ENCODE assay signal across 19 cellular contexts in genomic region chr14:80978403-80978802, GRCh38. TPM values are rescaled to one million over a fixed set of nuclear protein-coding genes. Genes with fewer than 3 reads are reported as not detected.
DNase-seq lines count a peak whose midpoint lies in the region; ATAC-seq and TF ChIP-seq lines count a peak whose summit lies in the region.
"Had no signal": no experiment of that assay in that cellular context is flagged by ENCODE, and none has a peak within 500 bp of the region (broad histone marks: within the 10 kb centered on the region; RNA-seq: fewer than 3 reads in every experiment).

No MANE protein-coding gene starts in this region.

- H3K79me2 ChIP-seq in SK-N-SH (ENCODE audit: insufficient read depth), result no peaks in the 10 kb centered on the region

- no peaks in the 10 kb centered on the region for H3K36me3 ChIP-seq in SK-N-SH (replicated peaks in 1 of 2; ENCODE audit: control insufficient read depth in 1 of 2, insufficient read depth in 2 of 2, low read length in 1 of 2)
- H3K36me3 ChIP-seq in CD4-positive, CD25-positive, alpha-beta regulatory T cell (ENCODE audit: control insufficient read depth, insufficient read depth, low read length), result no peaks in the 10 kb centered on the region
- H3K36me3 ChIP-seq in Caco-2 (ENCODE audit: control insufficient read depth, insufficient read depth, low read length), result no peaks in the 10 kb centered on the region
- H3K36me3 ChIP-seq: SJSA1 had no signal

- no TSS peak for BruUV-seq in Caco-2 (replicated peaks; lab: Mats Ljungman, UMichigan)

- H3K9ac ChIP-seq in SK-N-SH, result no peak overlapping the region

- H3F3A ChIP-seq in SK-N-SH (replicated peaks; ENCODE audit: insufficient read depth), result no peaks in the 10 kb centered on the region

- POLR2A ChIA-PET in SK-N-SH (lab: Yijun Ruan, JAX), result no interaction called here
- POLR2A ChIA-PET in Caco-2 (lab: Charles Lee), result no interaction called here

- peaks cover 23 to 49% (median 31%) of the 10 kb centered on the region in 4 donors for H3K4me1 Mint-ChIP-seq in CD4-positive, CD25-positive, alpha-beta regulatory T cell
- H3K4me1 Mint-ChIP-seq in activated T-helper 17 cell treated with anti-CD3 and anti-CD28 coated beads, Interleukin-2, amount 50 U/mL, for 72 hours, result peaks cover 6% of the 10 kb centered on the region
- H3K4me1 Mint-ChIP-seq in Caco-2 (ENCODE audit: low read depth, unreplicated experiment), result peaks cover 10% of the 10 kb centered on the region

- no peak overlapping the region for H2AFZ ChIP-seq in SK-N-SH (ENCODE audit: low read depth)

- H3K4me3 Mint-ChIP-seq in CD4-positive, CD25-positive, alpha-beta regulatory T cell, result peak overlapping the region in 3 of 4 donors; percentile 7 to 44 (median 27)
- no peak overlapping the region for H3K4me3 Mint-ChIP-seq in activated T-helper 17 cell treated with anti-CD3 and anti-CD28 coated beads, Interleukin-2, amount 50 U/mL, for 72 hours
- H3K4me3 Mint-ChIP-seq in Caco-2 (ENCODE audit: unreplicated experiment), result no peak overlapping the region
- H3K4me3 Mint-ChIP-seq: CD4-positive, alpha-beta memory T cell had no signal

- no peak for ATAC-seq in SK-N-SH treated with all-trans-retinoic acid at 6 μM for 48 hours
- peak; percentile 86 to 87 for ATAC-seq in CD4-positive, CD25-positive, alpha-beta regulatory T cell (ENCODE audit: low read depth in 2 of 2)
- ATAC-seq in activated T-helper 17 cell treated with anti-CD3 and anti-CD28 coated beads, Interleukin-2, amount 50 U/mL, for 72 hours (replicated peaks), result peak; percentile 63
- ATAC-seq: left lobe of liver, PC-3 had no signal

- 13% methylated on average over 1 of the region's 2 CpGs for WGBS in SK-N-SH (ENCODE audit: low lambda C conversion rate)

- H3K4me2 ChIP-seq in SK-N-SH, result no peak overlapping the region

- H3K9me3 ChIP-seq in SK-N-SH (no peaks in the 10 kb centered on the region), Caco-2 (no peaks in the 10 kb centered on the region)
- H3K9me3 ChIP-seq in CD4-positive, CD25-positive, alpha-beta regulatory T cell (ENCODE audit: control insufficient read depth in 2 of 2, low read length in 2 of 2), result no peaks in the 10 kb centered on the region
- H3K9me3 ChIP-seq: SJSA1 had no signal

- TF ChIP-seq RAD21 in SK-N-SH (IDR thresholded peaks at IDR 0.05; ENCODE audit: low read length), result no peak

- no peaks in the 10 kb centered on the region for H4K20me1 ChIP-seq in SK-N-SH (ENCODE audit: insufficient read depth)

- H3K27ac ChIP-seq in SK-N-SH (ENCODE audit: low read depth in 2 of 2, low read length in 1 of 2), result no peak overlapping the region
- peak overlapping the region; percentile 53 for H3K27ac ChIP-seq in CD4-positive, CD25-positive, alpha-beta regulatory T cell (ENCODE audit: insufficient read depth, low read length, poor library complexity, severe bottlenecking)
- H3K27ac ChIP-seq: dorsolateral prefrontal cortex, SJSA1 had no signal

- intact Hi-C loops in Caco-2 (cut with micrococcal nuclease; ENCODE audit: unreplicated experiment), result no loop called here

- H3K27me3 ChIP-seq in SK-N-SH (ENCODE audit: insufficient read depth) (peaks cover 9% of the 10 kb centered on the region; the same call in 1 of the 2 replicates), Caco-2 (replicated peaks; ENCODE audit: control insufficient read depth, insufficient read depth, low read length) (no peaks in the 10 kb centered on the region; the same call in 1 of the 2 replicates)
- H3K27me3 ChIP-seq in CD4-positive, CD25-positive, alpha-beta regulatory T cell (ENCODE audit: control insufficient read depth, insufficient read depth, low read length), result no peaks in the 10 kb centered on the region
- H3K27me3 ChIP-seq: SJSA1 had no signal

- no peaks in the 10 kb centered on the region for H3K9me2 ChIP-seq in SK-N-SH

- no peaks in the 10 kb centered on the region for H3K36me3 Mint-ChIP-seq in CD4-positive, CD25-positive, alpha-beta regulatory T cell
- H3K36me3 Mint-ChIP-seq in activated T-helper 17 cell treated with anti-CD3 and anti-CD28 coated beads, Interleukin-2, amount 50 U/mL, for 72 hours (ENCODE audit: low read depth), result no peaks in the 10 kb centered on the region
- H3K36me3 Mint-ChIP-seq in Caco-2 (ENCODE audit: insufficient read depth, unreplicated experiment), result no peaks in the 10 kb centered on the region
- H3K36me3 Mint-ChIP-seq: CD4-positive, alpha-beta memory T cell had no signal

- TF ChIP-seq EP300 in SK-N-SH (IDR thresholded peaks at IDR 0.05; ENCODE audit: borderline replicate concordance in 1 of 2, low read depth in 1 of 2, low read length in 1 of 2), result no peak

- no peak for TF ChIP-seq CTCF in SK-N-SH (IDR thresholded peaks at IDR 0.05)
- TF ChIP-seq CTCF in Caco-2 (IDR thresholded peaks at IDR 0.05; ENCODE audit: insufficient read depth in 1 of 2, low read depth in 1 of 2, low read length in 1 of 2, severe bottlenecking in 1 of 2, unreplicated experiment in 1 of 2), result no peak

- peak; percentile 19 for DNase-seq in SK-N-SH
- DNase-seq in CD4-positive, CD25-positive, alpha-beta regulatory T cell, result peak in 2 of 3 donors; percentile 12 to 92
- peak; percentile 43 for DNase-seq in NCI-H1694 (lab: John Stamatoyannopoulos, UW)
- no peak for DNase-seq in Caco-2
- DNase-seq in NCI-H146 treated with DMSO at 0.1 percent for 48 hours (lab: John Stamatoyannopoulos, UW; ENCODE audit: unreplicated experiment), result no peak
- no peak for DNase-seq in DMS114 treated with DMSO at 0.1 percent for 48 hours (lab: John Stamatoyannopoulos, UW; ENCODE audit: unreplicated experiment)
- DNase-seq: dorsolateral prefrontal cortex, HCEC 1CT, NCI-H2081 treated with DMSO at 0.1 percent for 48 hours, NCI-H526, PC-3, trophoblast cell had no signal

- no peaks in the 10 kb centered on the region; a peak in 1 of 4 replicates for H3K4me1 ChIP-seq in SK-N-SH (ENCODE audit: control insufficient read depth in 1 of 2, insufficient read depth in 2 of 2, low read depth in 1 of 2, low read length in 1 of 2)
- peaks cover 26% of the 10 kb centered on the region for H3K4me1 ChIP-seq in CD4-positive, CD25-positive, alpha-beta regulatory T cell (ENCODE audit: control insufficient read depth, insufficient read depth, low read length, poor library complexity, severe bottlenecking)
- no peaks in the 10 kb centered on the region for H3K4me1 ChIP-seq in Caco-2
- H3K4me1 ChIP-seq: SJSA1 had no signal

- H3K4me3 ChIP-seq in SK-N-SH (ENCODE audit: low read depth in 2 of 2, low read length in 1 of 2) (no peak overlapping the region), Caco-2 (ENCODE audit: low read depth, low read length) (no peak overlapping the region)
- peak overlapping the region; percentile 17 for H3K4me3 ChIP-seq in CD4-positive, CD25-positive, alpha-beta regulatory T cell (ENCODE audit: low read depth, low read length)
- H3K4me3 ChIP-seq: dorsolateral prefrontal cortex, SJSA1 had no signal

- no peaks in the 10 kb centered on the region for H3K27me3 Mint-ChIP-seq in CD4-positive, CD25-positive, alpha-beta regulatory T cell
- no peaks in the 10 kb centered on the region for H3K27me3 Mint-ChIP-seq in activated T-helper 17 cell treated with anti-CD3 and anti-CD28 coated beads, Interleukin-2, amount 50 U/mL, for 72 hours
- no peaks in the 10 kb centered on the region for H3K27me3 Mint-ChIP-seq in Caco-2 (ENCODE audit: insufficient read depth, unreplicated experiment)
- H3K27me3 Mint-ChIP-seq: CD4-positive, alpha-beta memory T cell had no signal

- H3K27ac Mint-ChIP-seq in CD4-positive, CD25-positive, alpha-beta regulatory T cell, result peak overlapping the region; percentile 13 to 75 (median 74)
- no peak overlapping the region for H3K27ac Mint-ChIP-seq in activated T-helper 17 cell treated with anti-CD3 and anti-CD28 coated beads, Interleukin-2, amount 50 U/mL, for 72 hours
- H3K27ac Mint-ChIP-seq in Caco-2 (ENCODE audit: unreplicated experiment), result no peak overlapping the region

- no peaks in the 10 kb centered on the region for H3K9me3 Mint-ChIP-seq in CD4-positive, CD25-positive, alpha-beta regulatory T cell
- no peaks in the 10 kb centered on the region for H3K9me3 Mint-ChIP-seq in activated T-helper 17 cell treated with anti-CD3 and anti-CD28 coated beads, Interleukin-2, amount 50 U/mL, for 72 hours
- no peaks in the 10 kb centered on the region for H3K9me3 Mint-ChIP-seq in Caco-2 (ENCODE audit: unreplicated experiment)
- H3K9me3 Mint-ChIP-seq: CD4-positive, alpha-beta memory T cell had no signal

- CTCF ChIA-PET in SK-N-SH (lab: Yijun Ruan, JAX), result interaction anchor here (1.4 to 1.9 kb wide), 5 partner anchors 9 to 25 kb away, joined by 3 to 13 read pairs (median 5); no protein-coding TSS in a partner anchor
- CTCF ChIA-PET in Caco-2 (lab: Charles Lee), result interaction anchor here (2.3 kb wide), 1 partner anchor 9 kb away, joined by 11 read pairs; no protein-coding TSS in a partner anchor

TF ChIP-seq in SK-N-SH, 30 proteins besides CTCF, POLR2A, EP300 and RAD21 (continues in another document):
- no peak for TF ChIP-seq FOSL2 (IDR thresholded peaks at IDR 0.05; ENCODE audit: borderline replicate concordance, low read depth)
- TF ChIP-seq NFIC (IDR thresholded peaks at IDR 0.05; ENCODE audit: borderline replicate concordance), result no peak
- TF ChIP-seq TAF1 (IDR thresholded peaks at IDR 0.05; ENCODE audit: borderline replicate concordance, low read depth, low read length), result no peak
- TF ChIP-seq NRF1 (IDR thresholded peaks at IDR 0.05; ENCODE audit: low read depth, low read length), result no peak

TF ChIP-seq in SK-N-SH treated with all-trans-retinoic acid at 6 μM for 48 hours, 23 proteins besides CTCF, POLR2A, EP300 and RAD21:
- TF ChIP-seq CSDC2 (CRISPR knock-in tag; IDR thresholded peaks at IDR 0.05), result no peak
- TF ChIP-seq TOX (CRISPR knock-in tag; IDR thresholded peaks at IDR 0.05; ENCODE audit: borderline replicate concordance), result no peak
- no peak for TF ChIP-seq TCF4 (CRISPR knock-in tag; IDR thresholded peaks at IDR 0.05; ENCODE audit: borderline replicate concordance)
- no peak for TF ChIP-seq ESRRG (CRISPR knock-in tag; IDR thresholded peaks at IDR 0.05)
- no peak for TF ChIP-seq ZFP3 (CRISPR knock-in tag; IDR thresholded peaks at IDR 0.05)

RNA-seq across cellular contexts. Expression of gene TSHR, which starts 23.0 kb away (rescaled TPM):
- not detected in 2 replicates for polyA plus RNA-seq in SK-N-SH (2012; rRNA removed)
- not detected in 2 replicates for polyA plus RNA-seq in SK-N-SH (2012; cell fraction: cytosol; rRNA removed)
- not detected in 2 replicates for polyA plus RNA-seq in SK-N-SH (2012; cell fraction: nucleus; rRNA removed)
- total RNA-seq in CD4-positive, CD25-positive, alpha-beta regulatory T cell, result 19.3 TPM
- 10 to 100 TPM in 2 of 4 donors, 1 to 10 TPM in 2; 4.4 to 17.3 (median 11.8) TPM for polyA plus RNA-seq in CD4-positive, CD25-positive, alpha-beta regulatory T cell
- total RNA-seq in activated T-helper 17 cell treated with anti-CD3 and anti-CD28 coated beads, Interleukin-2, amount 50 U/mL, for 72 hours, result under 1 TPM in 1 of 2 donors, not detected in 1; 0.50 TPM
- not detected in 2 replicates for total RNA-seq in Caco-2 (2022)
- total RNA-seq: A172, Daoy, PC-3, SJSA1 had no signal

RNA-seq across cellular contexts. Expression of gene CEP128, which starts 36.9 kb away (rescaled TPM):
- 1.2 and 1.3 TPM in 2 replicates for polyA plus RNA-seq in SK-N-SH (2012; rRNA removed)
- 1.2 and 1.4 TPM in 2 replicates for polyA plus RNA-seq in SK-N-SH (2012; cell fraction: cytosol; rRNA removed)
- polyA plus RNA-seq in SK-N-SH (2012; cell fraction: nucleus; rRNA removed), result 1.2 and 2.8 TPM in 2 replicates
- total RNA-seq in CD4-positive, CD25-positive, alpha-beta regulatory T cell, result 82.8 TPM
- 10 to 100 TPM in 3 of 4 donors, 1 to 10 TPM in 1; 9.3 to 14.7 (median 10.5) TPM for polyA plus RNA-seq in CD4-positive, CD25-positive, alpha-beta regulatory T cell
- 10 to 100 TPM; 23.4 to 34.6 TPM for total RNA-seq in activated T-helper 17 cell treated with anti-CD3 and anti-CD28 coated beads, Interleukin-2, amount 50 U/mL, for 72 hours
- 16.7 and 22.6 TPM in 2 replicates for total RNA-seq in Caco-2 (2022)

Comparison
In these comparisons a context has a peak if more than half of its experiments do, and no peak if none do; other contexts are left out.
1. DNase-seq: peak in SK-N-SH (single experiment), CD4-positive, CD25-positive, alpha-beta regulatory T cell (2 of 3) and NCI-H1694 (single experiment); none in Caco-2 (0 of 2), NCI-H146 treated with DMSO at 0.1 percent for 48 hours (single experiment) and DMS114 treated with DMSO at 0.1 percent for 48 hours (single experiment).
2. H3K27ac Mint-ChIP-seq: peak in CD4-positive, CD25-positive, alpha-beta regulatory T cell (3 of 3); none in activated T-helper 17 cell treated with anti-CD3 and anti-CD28 coated beads, Interleukin-2, amount 50 U/mL, for 72 hours (single experiment) and Caco-2 (single experiment).
3. H3K4me3 Mint-ChIP-seq: peak in CD4-positive, CD25-positive, alpha-beta regulatory T cell (3 of 4); none in activated T-helper 17 cell treated with anti-CD3 and anti-CD28 coated beads, Interleukin-2, amount 50 U/mL, for 72 hours (single experiment) and Caco-2 (single experiment).
4. RNA of gene TSHR, which starts 23.0 kb away (total RNA-seq): 19.3 TPM in CD4-positive, CD25-positive, alpha-beta regulatory T cell (single experiment); 0.50 TPM in activated T-helper 17 cell treated with anti-CD3 and anti-CD28 coated beads, Interleukin-2, amount 50 U/mL, for 72 hours and not detected in Caco-2; every median in the first group is over 10 times any median in the second.